In the genomic region with DNA sequence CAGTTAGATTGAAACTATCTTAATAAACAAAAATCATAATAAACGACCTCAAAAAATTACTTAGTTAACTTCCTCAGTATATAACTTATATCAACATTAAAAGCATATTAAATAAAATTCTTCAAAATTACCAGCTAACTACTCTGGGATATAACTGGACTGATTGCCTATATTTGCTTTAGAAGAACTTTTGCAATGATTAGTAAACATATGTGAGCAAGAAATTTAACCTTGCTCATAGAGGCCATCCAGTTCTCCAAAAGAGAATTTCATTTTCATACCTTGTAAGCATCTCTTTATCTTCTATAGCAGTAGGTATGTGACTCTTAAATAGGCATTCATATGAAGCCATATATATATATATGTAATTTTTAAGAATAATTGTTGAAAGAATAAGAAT, we compare ENCODE assay signal across 22 cellular contexts. TPM values are rescaled to one million over a fixed set of nuclear protein-coding genes. Genes with fewer than 3 reads are reported as not detected.
DNase-seq lines count a peak whose midpoint lies in the region; ATAC-seq and TF ChIP-seq lines count a peak whose summit lies in the region.
"Had no signal": no experiment of that assay in that cellular context is flagged by ENCODE, and none has a peak within 500 bp of the region (broad histone marks: within the 10 kb centered on the region; RNA-seq: fewer than 3 reads in every experiment).

No MANE protein-coding gene starts in this region.

- no peak for TF ChIP-seq POLR2A in sigmoid colon (IDR thresholded peaks at IDR 0.05)

- H3K9me3 Mint-ChIP-seq in activated T-cell treated with anti-CD3 and anti-CD28 coated beads, Interleukin-2, amount 50 U/mL, for 24 hours: no peaks in the 10 kb centered on the region
- H3K9me3 Mint-ChIP-seq in activated T-cell treated with anti-CD3 and anti-CD28 coated beads, Interleukin-2, amount 50 U/mL, for 4 hours: no peaks in the 10 kb centered on the region
- H3K9me3 Mint-ChIP-seq in effector memory CD8-positive, alpha-beta T cell: no peaks in the 10 kb centered on the region
- H3K9me3 Mint-ChIP-seq: activated CD4-positive, alpha-beta T cell treated with anti-CD3 and anti-CD28 coated beads, Interleukin-2, amount 10 ng/mL, durations not matched to agents 7 days and 5 days had no signal

- TF ChIP-seq CTCF in Loucy (conservative IDR thresholded peaks at IDR 0.05; ENCODE audit: low read length) (no peak), sigmoid colon (IDR thresholded peaks at IDR 0.05) (no peak), brain microvascular endothelial cell (IDR thresholded peaks at IDR 0.05; ENCODE audit: low read depth, low read length, missing control alignments) (no peak), omental fat pad (IDR thresholded peaks at IDR 0.05) (no peak)

- no peak overlapping the region for H3K4me3 Mint-ChIP-seq in activated T-cell treated with anti-CD3 and anti-CD28 coated beads, Interleukin-2, amount 50 U/mL, for 24 hours
- H3K4me3 Mint-ChIP-seq in activated T-cell treated with anti-CD3 and anti-CD28 coated beads, Interleukin-2, amount 50 U/mL, for 4 hours: no peak overlapping the region
- H3K4me3 Mint-ChIP-seq in effector memory CD8-positive, alpha-beta T cell: peak overlapping the region; percentile 50 to 67
- H3K4me3 Mint-ChIP-seq: activated CD4-positive, alpha-beta T cell treated with anti-CD3 and anti-CD28 coated beads, Interleukin-2, amount 10 ng/mL, durations not matched to agents 7 days and 5 days had no signal

- no peak for TF ChIP-seq EP300 in sigmoid colon (IDR thresholded peaks at IDR 0.05)

- ATAC-seq in activated T-cell treated with anti-CD3 and anti-CD28 coated beads, Interleukin-2, amount 50 U/mL, for 4 hours: no peak
- ATAC-seq in effector memory CD8-positive, alpha-beta T cell (replicated peaks): no peak
- ATAC-seq in omental fat pad (ENCODE audit: low FRiP score): no peak
- no peak for ATAC-seq in left colon
- ATAC-seq: left lung, mucosa of descending colon had no signal

- peaks cover 80% of the 10 kb centered on the region for H3K4me1 Mint-ChIP-seq in activated T-cell treated with anti-CD3 and anti-CD28 coated beads, Interleukin-2, amount 50 U/mL, for 24 hours (ENCODE audit: low read depth)
- H3K4me1 Mint-ChIP-seq in activated T-cell treated with anti-CD3 and anti-CD28 coated beads, Interleukin-2, amount 50 U/mL, for 4 hours (ENCODE audit: low read depth): peaks cover 79% of the 10 kb centered on the region
- peaks cover 53 to 74% of the 10 kb centered on the region in 2 donors for H3K4me1 Mint-ChIP-seq in effector memory CD8-positive, alpha-beta T cell (ENCODE audit: low read depth in 2 of 2)

- peaks cover 32% of the 10 kb centered on the region for H3K36me3 Mint-ChIP-seq in activated T-cell treated with anti-CD3 and anti-CD28 coated beads, Interleukin-2, amount 50 U/mL, for 24 hours (ENCODE audit: low read depth)
- peaks cover 31% of the 10 kb centered on the region for H3K36me3 Mint-ChIP-seq in activated T-cell treated with anti-CD3 and anti-CD28 coated beads, Interleukin-2, amount 50 U/mL, for 4 hours (ENCODE audit: insufficient read depth)
- peaks cover 64% of the 10 kb centered on the region for H3K36me3 Mint-ChIP-seq in effector memory CD8-positive, alpha-beta T cell (ENCODE audit: insufficient read depth)

- H3K4me3 ChIP-seq in Loucy (ENCODE audit: low read length, poor library complexity, severe bottlenecking) (no peak overlapping the region), sigmoid colon (no peak overlapping the region), brain microvascular endothelial cell (ENCODE audit: low read depth, low read length) (no peak overlapping the region)
- H3K4me3 ChIP-seq: adrenal gland, breast epithelium, left lung, mucosa of descending colon, PC-9 had no signal

- peaks cover 100% of the 10 kb centered on the region for H3K79me2 ChIP-seq in Loucy (ENCODE audit: insufficient read depth, low read length)

- H3K27me3 ChIP-seq in Loucy (ENCODE audit: insufficient read depth, low read length, poor library complexity, severe bottlenecking) (no peaks in the 10 kb centered on the region), sigmoid colon (no peaks in the 10 kb centered on the region), brain microvascular endothelial cell (replicated peaks) (no peaks in the 10 kb centered on the region)
- H3K27me3 ChIP-seq: adrenal gland, BE2C, breast epithelium, left lung, spleen had no signal

- H3F3A ChIP-seq in Loucy (ENCODE audit: low read depth): 0 out of 2 replicates have a peak, but pooled peaks cover 2% of the 10 kb centered on the region

- H3K4me1 ChIP-seq in Loucy (ENCODE audit: insufficient read depth, low read length, poor library complexity, severe bottlenecking) (peaks cover 55% of the 10 kb centered on the region), sigmoid colon (peaks cover 0 to 97% (median 81%) of the 10 kb centered on the region in 4 donors)

- H2AFZ ChIP-seq in Loucy (ENCODE audit: low read length): no peak overlapping the region
- H2AFZ ChIP-seq: PC-9 had no signal

- H3K27ac Mint-ChIP-seq in activated T-cell treated with anti-CD3 and anti-CD28 coated beads, Interleukin-2, amount 50 U/mL, for 24 hours: peak overlapping the region; percentile 83
- peak overlapping the region; percentile 7 to 77 for H3K27ac Mint-ChIP-seq in effector memory CD8-positive, alpha-beta T cell
- H3K27ac Mint-ChIP-seq: activated CD4-positive, alpha-beta T cell treated with anti-CD3 and anti-CD28 coated beads, Interleukin-2, amount 10 ng/mL, durations not matched to agents 7 days and 5 days had no signal

- WGBS in sigmoid colon, 2 donors: 35 to 41% methylated on average over 1 of the region's 1 CpG

- in situ Hi-C loops in brain microvascular endothelial cell (cut with HindIII; ENCODE audit: low pct_ligation_motif_present, low sequenced_read_pairs): no loop called here

- no peaks in the 10 kb centered on the region for H3K9me2 ChIP-seq in Loucy (replicated peaks; ENCODE audit: low read depth, low read length)

- H3K27me3 Mint-ChIP-seq in activated T-cell treated with anti-CD3 and anti-CD28 coated beads, Interleukin-2, amount 50 U/mL, for 24 hours: no peaks in the 10 kb centered on the region
- H3K27me3 Mint-ChIP-seq in activated T-cell treated with anti-CD3 and anti-CD28 coated beads, Interleukin-2, amount 50 U/mL, for 4 hours (ENCODE audit: low read depth): no peaks in the 10 kb centered on the region
- H3K27me3 Mint-ChIP-seq in effector memory CD8-positive, alpha-beta T cell: no peaks in the 10 kb centered on the region
- H3K27me3 Mint-ChIP-seq: activated CD4-positive, alpha-beta T cell treated with anti-CD3 and anti-CD28 coated beads, Interleukin-2, amount 10 ng/mL, durations not matched to agents 7 days and 5 days had no signal

- H3K36me3 ChIP-seq in Loucy (ENCODE audit: insufficient read depth, low read length) (peaks cover 4% of the 10 kb centered on the region; the same call in 1 of the 2 replicates), sigmoid colon (no peaks in the 10 kb centered on the region), brain microvascular endothelial cell (replicated peaks) (no peaks in the 10 kb centered on the region)
- H3K36me3 ChIP-seq: adrenal gland, BE2C, breast epithelium, left lung, spleen had no signal

- H3K9ac ChIP-seq in Loucy (ENCODE audit: low read depth, low read length, poor library complexity, severe bottlenecking): no peak overlapping the region

- H3K9me3 ChIP-seq in Loucy (ENCODE audit: insufficient read depth, low read depth, low read length) (no peaks in the 10 kb centered on the region), sigmoid colon (no peaks in the 10 kb centered on the region)
- H3K9me3 ChIP-seq: adrenal gland, BE2C, breast epithelium, left lung, mucosa of descending colon, spleen had no signal

- H4K20me1 ChIP-seq in Loucy (ENCODE audit: insufficient read depth, low read length, poor library complexity, severe bottlenecking): peaks cover 98% of the 10 kb centered on the region

- no peak for DNase-seq in activated T-cell treated with anti-CD3 and anti-CD28 coated beads, Interleukin-2, amount 50 U/mL, for 24 hours
- DNase-seq in activated T-cell treated with anti-CD3 and anti-CD28 coated beads, Interleukin-2, amount 50 U/mL, for 4 hours: no peak
- no peak for DNase-seq in effector memory CD8-positive, alpha-beta T cell
- DNase-seq in sigmoid colon (no peak), brain microvascular endothelial cell (no peak), omental fat pad (ENCODE audit: low spot score) (no peak), left colon (no peak)
- DNase-seq: activated CD4-positive, alpha-beta T cell treated with anti-CD3 and anti-CD28 coated beads, Interleukin-2, amount 10 ng/mL, durations not matched to agents 7 days and 5 days; adrenal gland; BE2C; glutamatergic neuron; left lung; mucosa of descending colon; NCI-H2171 treated with DMSO at 0.1 percent for 48 hours; NCI-H748 treated with DMSO at 0.1 percent for 48 hours; nucleus accumbens; PC-9; SIG-M5; spleen; stimulated activated CD4-positive, alpha-beta T cell treated with anti-CD3 and anti-CD28 coated beads, Interleukin-4, amount 100 ng/mL, for 24 hours had no signal

- H3K27ac ChIP-seq in sigmoid colon: peak overlapping the region in 3 of 4 donors; percentile 35 to 84 (median 51)
- H3K27ac ChIP-seq in brain microvascular endothelial cell: no peak overlapping the region
- H3K27ac ChIP-seq: adrenal gland, breast epithelium, PC-9 had no signal

- peak overlapping the region; percentile 11 for H3K4me2 ChIP-seq in Loucy (ENCODE audit: low read depth, low read length, poor library complexity, severe bottlenecking)
- H3K4me2 ChIP-seq: PC-9 had no signal

- intact Hi-C loops in sigmoid colon (cut with DNase I): no loop called here
- intact Hi-C loops in left colon (cut with DNase I, micrococcal nuclease): no loop called here

RNA-seq across cellular contexts. Expression of a gene that starts 24.9 kb away (rescaled TPM):
- total RNA-seq in activated T-cell treated with anti-CD3 and anti-CD28 coated beads, Interleukin-2, amount 50 U/mL, for 4 hours: 100 to 1,000 TPM; 343 to 376 (median 347) TPM
- total RNA-seq in sigmoid colon (100 to 1,000 TPM; 602 to 898 (median 756) TPM), omental fat pad (100 to 1,000 TPM; 346 to 530 (median 397) TPM), left colon (100 to 1,000 TPM; 154 to 183 TPM)
- 10 to 100 TPM; 60.5 to 74.7 (median 67.3) TPM for polyA plus RNA-seq in sigmoid colon

Comparison
In these comparisons a context has a peak if more than half of its experiments do, and no peak if none do; other contexts are left out.
1. H3K4me3 Mint-ChIP-seq: peak in effector memory CD8-positive, alpha-beta T cell (2 of 2); none in activated T-cell treated with anti-CD3 and anti-CD28 coated beads, Interleukin-2, amount 50 U/mL, for 24 hours (single experiment) and activated T-cell treated with anti-CD3 and anti-CD28 coated beads, Interleukin-2, amount 50 U/mL, for 4 hours (single experiment).